Comparison of ENCODE assay signal across 24 cellular contexts in genomic region chr20:32979201-32979998, GRCh38. TPM values are rescaled to one million over a fixed set of nuclear protein-coding genes. Genes with fewer than 3 reads are reported as not detected.
DNase-seq lines count a peak whose midpoint lies in the region; TF ChIP-seq lines count a peak whose summit lies in the region.
"Had no signal": no experiment of that assay in that cellular context is flagged by ENCODE, and none has a peak within 500 bp of the region (broad histone marks: within the 10 kb centered on the region; RNA-seq: fewer than 3 reads in every experiment).

No MANE protein-coding gene starts in this region.

- peaks cover 13% of the 10 kb centered on the region for H3K4me1 Mint-ChIP-seq in activated naive CD4-positive, alpha-beta T cell treated with anti-CD3 and anti-CD28 coated beads, Interleukin-2, amount 10 ng/mL, durations not matched to agents 7 days and 5 days
- peaks cover 40% of the 10 kb centered on the region for H3K4me1 Mint-ChIP-seq in endodermal cell

- TF ChIP-seq POLR2A in spleen (IDR thresholded peaks at IDR 0.05) (no peak), transverse colon (IDR thresholded peaks at IDR 0.05) (no peak)

- H3K27ac Mint-ChIP-seq in activated naive CD4-positive, alpha-beta T cell treated with anti-CD3 and anti-CD28 coated beads, Interleukin-2, amount 10 ng/mL, durations not matched to agents 7 days and 5 days: peak overlapping the region; percentile 37
- peak overlapping the region; percentile 46 for H3K27ac Mint-ChIP-seq in endodermal cell
- H3K27ac Mint-ChIP-seq: activated T-helper 2 cell treated with anti-CD3 and anti-CD28 coated beads, Interferon-gamma antibody, Interleukin-2, Interleukin-4, amounts not matched to agents 10 μg/mL and 5 μg/mL and 100 μg/mL, durations not matched to agents 14 hours and 24 hours and 36 hours; T-helper 2 cell treated with Interferon-gamma antibody and Interleukin-4, amounts not matched to agents 5 μg/mL and 100 μg/mL, for 36 hours had no signal

- intact Hi-C loops in spleen (cut with DNase I; ENCODE audit: low total_unique reads): no loop called here
- intact Hi-C loops in transverse colon (cut with DNase I; ENCODE audit: low total_unique reads): no loop called here

- CTCF ChIA-PET in activated naive CD4-positive, alpha-beta T cell treated with anti-CD3 and anti-CD28 coated beads, Interleukin-2, amount 10 ng/mL, durations not matched to agents 7 days and 5 days (lab: Charles Lee): no interaction called here

- DNase-seq in activated naive CD4-positive, alpha-beta T cell treated with anti-CD3 and anti-CD28 coated beads, Interleukin-2, amount 10 ng/mL, durations not matched to agents 7 days and 5 days: no peak
- no peak for DNase-seq in activated naive CD4-positive, alpha-beta T cell treated with Interleukin-2 at 50 U/mL for 16 hours
- DNase-seq in endodermal cell (peak; percentile 39), spleen (peak; percentile 38), transverse colon (no peak)
- DNase-seq in stimulated activated CD4-positive, alpha-beta T cell treated with anti-CD3 and anti-CD28 coated beads, Interleukin-2, amount 100 ng/mL, for 24 hours: no peak
- DNase-seq in stimulated activated CD4-positive, alpha-beta T cell treated with anti-CD3 and anti-CD28 coated beads, Interleukin-4, amount 100 ng/mL, for 1 hour: no peak
- DNase-seq: activated CD4-positive, alpha-beta T cell treated with anti-CD3 and anti-CD28 coated beads for 48 hours; adrenal gland; cortex of kidney; left ventricle myocardium superior; NCI-H1105; NCI-H2029 treated with DMSO at 0.1 percent for 48 hours; NCI-H2227 treated with DMSO at 0.1 percent for 48 hours; RPMI8226; stimulated activated CD4-positive, alpha-beta T cell treated with anti-CD3 and anti-CD28 coated beads, Interleukin-1b, Interleukin-23, amount 100 ng/mL, for 48 hours had no signal

- peak overlapping the region; percentile 97 for H3K27ac ChIP-seq in KOPT-K1 (ENCODE audit: low read depth, low read length, poor library complexity, severe bottlenecking)
- H3K27ac ChIP-seq in endodermal cell (ENCODE audit: low read depth, low read length): no peak overlapping the region
- H3K27ac ChIP-seq in spleen: no peak overlapping the region
- H3K27ac ChIP-seq in transverse colon: no peak overlapping the region
- H3K27ac ChIP-seq: adrenal gland, HL-60, prostate gland, suprapubic skin had no signal

- no peaks in the 10 kb centered on the region for H3K27me3 ChIP-seq in endodermal cell (ENCODE audit: control insufficient read depth, insufficient read depth, low read length, poor library complexity, severe bottlenecking)
- no peaks in the 10 kb centered on the region for H3K27me3 ChIP-seq in spleen (replicated peaks in 1 of 7)
- H3K27me3 ChIP-seq in transverse colon: no peaks in the 10 kb centered on the region
- H3K27me3 ChIP-seq: adrenal gland had no signal

- H3K36me3 Mint-ChIP-seq in activated naive CD4-positive, alpha-beta T cell treated with anti-CD3 and anti-CD28 coated beads, Interleukin-2, amount 10 ng/mL, durations not matched to agents 7 days and 5 days: peaks cover 20% of the 10 kb centered on the region
- H3K36me3 Mint-ChIP-seq in endodermal cell (ENCODE audit: low read depth): no peaks in the 10 kb centered on the region

- no peak for TF ChIP-seq EP300 in transverse colon (IDR thresholded peaks at IDR 0.05; ENCODE audit: low read depth)

- H3K4me1 ChIP-seq in endodermal cell (ENCODE audit: control insufficient read depth, insufficient read depth, low read length) (peaks cover 9% of the 10 kb centered on the region), spleen (no peaks in the 10 kb centered on the region), transverse colon (no peaks in the 10 kb centered on the region)
- H3K4me1 ChIP-seq: adrenal gland, prostate gland, suprapubic skin had no signal

- no peaks in the 10 kb centered on the region for H3K36me3 ChIP-seq in KOPT-K1 (ENCODE audit: insufficient read depth, low read length)
- no peaks in the 10 kb centered on the region for H3K36me3 ChIP-seq in endodermal cell (ENCODE audit: control insufficient read depth, insufficient read depth, low read length)
- H3K36me3 ChIP-seq in spleen: no peaks in the 10 kb centered on the region
- H3K36me3 ChIP-seq in transverse colon: no peaks in the 10 kb centered on the region
- H3K36me3 ChIP-seq: adrenal gland, prostate gland, suprapubic skin had no signal

- 86 to 93% methylated on average over 5 to 9 of the region's 9 CpGs for WGBS in endodermal cell (ENCODE audit: insufficient coverage in 1 of 2, insufficient read length in 1 of 2), 2 experiments
- WGBS in spleen, 5 donors: 79 to 88% (median 84%) methylated on average over 6 to 9 of the region's 9 CpGs
- 72 to 80% methylated on average over 6 to 9 of the region's 9 CpGs for WGBS in transverse colon (ENCODE audit: low coverage in 1 of 2), 2 donors

- no peaks in the 10 kb centered on the region for H3K27me3 Mint-ChIP-seq in activated naive CD4-positive, alpha-beta T cell treated with anti-CD3 and anti-CD28 coated beads, Interleukin-2, amount 10 ng/mL, durations not matched to agents 7 days and 5 days
- H3K27me3 Mint-ChIP-seq in endodermal cell (ENCODE audit: insufficient read depth): no peaks in the 10 kb centered on the region

- in situ Hi-C loops in transverse colon (cut with MboI; ENCODE audit: low pct_ligation_motif_present in 1 of 4, low pct_unique_long_range_greater_than_20kb in 1 of 4, low sequenced_read_pairs in 3 of 4): no loop called here

- no peak overlapping the region for H3K4me3 Mint-ChIP-seq in activated naive CD4-positive, alpha-beta T cell treated with anti-CD3 and anti-CD28 coated beads, Interleukin-2, amount 10 ng/mL, durations not matched to agents 7 days and 5 days
- no peak overlapping the region for H3K4me3 Mint-ChIP-seq in endodermal cell
- H3K4me3 Mint-ChIP-seq: T-helper 2 cell treated with Interferon-gamma antibody and Interleukin-4, amounts not matched to agents 5 μg/mL and 100 μg/mL, for 36 hours had no signal

- no peak overlapping the region for H3K4me3 ChIP-seq in endodermal cell (ENCODE audit: low read length)
- H3K4me3 ChIP-seq in spleen: no peak overlapping the region
- H3K4me3 ChIP-seq in transverse colon: no peak overlapping the region
- H3K4me3 ChIP-seq: adrenal gland, prostate gland, suprapubic skin had no signal

- TF ChIP-seq CTCF in endodermal cell (conservative IDR thresholded peaks at IDR 0.05) (no peak), spleen (IDR thresholded peaks at IDR 0.05 in 8 of 11, conservative IDR thresholded peaks at IDR 0.05 in 3 of 11) (no peak), transverse colon (IDR thresholded peaks at IDR 0.05) (no peak)

- H3K9me3 ChIP-seq in KOPT-K1 (ENCODE audit: insufficient read depth, low read length, poor library complexity, severe bottlenecking): peaks cover 13% of the 10 kb centered on the region
- no peaks in the 10 kb centered on the region for H3K9me3 ChIP-seq in endodermal cell (ENCODE audit: control insufficient read depth, low read length)
- H3K9me3 ChIP-seq in spleen: peaks cover 0 to 15% (median 0%) of the 10 kb centered on the region in 8 donors
- H3K9me3 ChIP-seq in transverse colon: no peaks in the 10 kb centered on the region
- H3K9me3 ChIP-seq: adrenal gland, prostate gland, suprapubic skin had no signal

- no peak overlapping the region for H3K9ac ChIP-seq in endodermal cell (ENCODE audit: extremely low read depth, low read length, poor library complexity, severe bottlenecking)

- peaks cover 32% of the 10 kb centered on the region for H3K9me3 Mint-ChIP-seq in activated naive CD4-positive, alpha-beta T cell treated with anti-CD3 and anti-CD28 coated beads, Interleukin-2, amount 10 ng/mL, durations not matched to agents 7 days and 5 days
- peaks cover 18% of the 10 kb centered on the region for H3K9me3 Mint-ChIP-seq in endodermal cell

RNA-seq across cellular contexts. Expression of gene SUN5, which starts 24.8 kb away (rescaled TPM):
- total RNA-seq in endodermal cell (not detected), spleen (not detected), transverse colon (not detected)
- not detected for polyA plus RNA-seq in endodermal cell (2013, experiment 1 of 2)
- not detected for polyA plus RNA-seq in endodermal cell (2013, experiment 2 of 2)
- not detected for polyA plus RNA-seq in spleen
- total RNA-seq: activated T-helper 2 cell treated with anti-CD3 and anti-CD28 coated beads, Interferon-gamma antibody, Interleukin-2, Interleukin-4, amounts not matched to agents 10 μg/mL and 5 μg/mL and 100 μg/mL, durations not matched to agents 14 hours and 24 hours and 36 hours; adrenal gland; left ventricle myocardium superior; skeletal muscle tissue; suprapubic skin had no signal
- polyA plus RNA-seq: adrenal gland, BJ had no signal

RNA-seq across cellular contexts. Expression of gene BPIFB2, which starts 28.1 kb away (rescaled TPM):
- total RNA-seq in endodermal cell (not detected), spleen (not detected), transverse colon (not detected)
- not detected for polyA plus RNA-seq in endodermal cell (2013, experiment 1 of 2)
- polyA plus RNA-seq in endodermal cell (2013, experiment 2 of 2): not detected
- not detected for polyA plus RNA-seq in spleen
- total RNA-seq: activated T-helper 2 cell treated with anti-CD3 and anti-CD28 coated beads, Interferon-gamma antibody, Interleukin-2, Interleukin-4, amounts not matched to agents 10 μg/mL and 5 μg/mL and 100 μg/mL, durations not matched to agents 14 hours and 24 hours and 36 hours; left ventricle myocardium superior; skeletal muscle tissue; suprapubic skin had no signal
- polyA plus RNA-seq: adrenal gland, BJ had no signal

RNA-seq across cellular contexts. Expression of gene BPIFB6, which starts 52.0 kb away (rescaled TPM):
- total RNA-seq in endodermal cell (not detected), spleen (not detected), transverse colon (not detected)
- polyA plus RNA-seq in endodermal cell (2013, experiment 1 of 2): not detected
- not detected for polyA plus RNA-seq in endodermal cell (2013, experiment 2 of 2)
- not detected for polyA plus RNA-seq in spleen
- total RNA-seq: activated T-helper 2 cell treated with anti-CD3 and anti-CD28 coated beads, Interferon-gamma antibody, Interleukin-2, Interleukin-4, amounts not matched to agents 10 μg/mL and 5 μg/mL and 100 μg/mL, durations not matched to agents 14 hours and 24 hours and 36 hours; adrenal gland; left ventricle myocardium superior; prostate gland; skeletal muscle tissue; suprapubic skin had no signal
- polyA plus RNA-seq: adrenal gland, BJ had no signal

Comparison
In these comparisons a context has a peak if more than half of its experiments do, and no peak if none do; other contexts are left out.
1. DNase-seq: peak in endodermal cell (single experiment) and spleen (single experiment); none in activated naive CD4-positive, alpha-beta T cell treated with anti-CD3 and anti-CD28 coated beads, Interleukin-2, amount 10 ng/mL, durations not matched to agents 7 days and 5 days (single experiment), activated naive CD4-positive, alpha-beta T cell treated with Interleukin-2 at 50 U/mL for 16 hours (single experiment), stimulated activated CD4-positive, alpha-beta T cell treated with anti-CD3 and anti-CD28 coated beads, Interleukin-2, amount 100 ng/mL, for 24 hours (0 of 2), stimulated activated CD4-positive, alpha-beta T cell treated with anti-CD3 and anti-CD28 coated beads, Interleukin-4, amount 100 ng/mL, for 1 hour (single experiment) and transverse colon (single experiment).